Comparison of ENCODE assay signal across 1 cellular context in genomic region chr2:177273456-177273855, GRCh38.
A peak's percentile ranks its signal among the peaks of the same experiment; 100 is the strongest.
TF ChIP-seq lines count a peak whose summit lies in the region.

No MANE protein-coding gene starts in this region.

TF ChIP-seq in HEK293, 187 proteins besides CTCF, POLR2A, EP300 and RAD21 (continued from another document):
- no peak for TF ChIP-seq ZNF26 (tag by site-specific recombination; IDR thresholded peaks at IDR 0.05)
- no peak for TF ChIP-seq ZFP37 (tag by site-specific recombination; IDR thresholded peaks at IDR 0.05)
- TF ChIP-seq ZNF350 (tag by site-specific recombination; IDR thresholded peaks at IDR 0.05): no peak
- TF ChIP-seq ZFP3 (tag by site-specific recombination; IDR thresholded peaks at IDR 0.05; ENCODE audit: low read depth): no peak
- TF ChIP-seq KLF8 (tag by site-specific recombination; IDR thresholded peaks at IDR 0.05): no peak
- TF ChIP-seq ZBTB11 (tag by site-specific recombination; conservative IDR thresholded peaks at IDR 0.05; ENCODE audit: low read depth): no peak
- peak; percentile 62 for TF ChIP-seq PRDM4 (tag by site-specific recombination; IDR thresholded peaks at IDR 0.05)
- no peak for TF ChIP-seq TRIM28 (IDR thresholded peaks at IDR 0.05; ENCODE audit: borderline replicate concordance, low read length)
- no peak for TF ChIP-seq ZNF133 (tag by site-specific recombination; IDR thresholded peaks at IDR 0.05)
- TF ChIP-seq ZNF292 (tag by site-specific recombination; IDR thresholded peaks at IDR 0.05; ENCODE audit: borderline replicate concordance, low read depth): no peak
- TF ChIP-seq ZBTB48 (tag by site-specific recombination; IDR thresholded peaks at IDR 0.05): no peak
- no peak for TF ChIP-seq SALL2 (tag by site-specific recombination; IDR thresholded peaks at IDR 0.05; ENCODE audit: borderline replicate concordance)
- TF ChIP-seq ZNF580 (tag by site-specific recombination; IDR thresholded peaks at IDR 0.05): no peak
- no peak for TF ChIP-seq ZNF16 (tag by site-specific recombination; IDR thresholded peaks at IDR 0.05; ENCODE audit: low read depth)
- TF ChIP-seq ZNF10 (tag by site-specific recombination; IDR thresholded peaks at IDR 0.05): no peak
- TF ChIP-seq ZNF600 (tag by site-specific recombination; IDR thresholded peaks at IDR 0.05): no peak
- no peak for TF ChIP-seq ZNF398 (tag by site-specific recombination; IDR thresholded peaks at IDR 0.05)
- TF ChIP-seq BCL11A (tag by site-specific recombination; IDR thresholded peaks at IDR 0.05; ENCODE audit: low read depth): no peak
- no peak for TF ChIP-seq ZNF221 (tag by site-specific recombination; IDR thresholded peaks at IDR 0.05; ENCODE audit: borderline replicate concordance)
- peak; percentile 56 for TF ChIP-seq FEZF1 (tag by site-specific recombination; IDR thresholded peaks at IDR 0.05)
- TF ChIP-seq ZNF2 (tag by site-specific recombination; IDR thresholded peaks at IDR 0.05): no peak
- TF ChIP-seq PRDM10 (tag by site-specific recombination; IDR thresholded peaks at IDR 0.05): peak; percentile 48; the same call in 1 of the 2 replicates
- TF ChIP-seq GLI2 (tag by site-specific recombination; IDR thresholded peaks at IDR 0.05; ENCODE audit: borderline replicate concordance, low read depth): no peak
- no peak for TF ChIP-seq ZBTB26 (tag by site-specific recombination; optimal IDR thresholded peaks at IDR 0.05)
- TF ChIP-seq ZNF48 (tag by site-specific recombination; IDR thresholded peaks at IDR 0.05): no peak
- 0 out of 2 replicates have a peak, but pooled peaks have one; percentile 8 for TF ChIP-seq ZNF335 (tag by site-specific recombination; conservative IDR thresholded peaks at IDR 0.05)
- TF ChIP-seq ZBTB21 (tag by site-specific recombination; IDR thresholded peaks at IDR 0.05): no peak
- no peak for TF ChIP-seq ZNF701 (tag by site-specific recombination; IDR thresholded peaks at IDR 0.05)
- TF ChIP-seq ZNF202 (tag by site-specific recombination; IDR thresholded peaks at IDR 0.05; ENCODE audit: borderline replicate concordance): no peak
- no peak for TF ChIP-seq ZNF112 (tag by site-specific recombination; IDR thresholded peaks at IDR 0.05)
